ENCODE assay signal across 15 cellular contexts in the genomic region with DNA sequence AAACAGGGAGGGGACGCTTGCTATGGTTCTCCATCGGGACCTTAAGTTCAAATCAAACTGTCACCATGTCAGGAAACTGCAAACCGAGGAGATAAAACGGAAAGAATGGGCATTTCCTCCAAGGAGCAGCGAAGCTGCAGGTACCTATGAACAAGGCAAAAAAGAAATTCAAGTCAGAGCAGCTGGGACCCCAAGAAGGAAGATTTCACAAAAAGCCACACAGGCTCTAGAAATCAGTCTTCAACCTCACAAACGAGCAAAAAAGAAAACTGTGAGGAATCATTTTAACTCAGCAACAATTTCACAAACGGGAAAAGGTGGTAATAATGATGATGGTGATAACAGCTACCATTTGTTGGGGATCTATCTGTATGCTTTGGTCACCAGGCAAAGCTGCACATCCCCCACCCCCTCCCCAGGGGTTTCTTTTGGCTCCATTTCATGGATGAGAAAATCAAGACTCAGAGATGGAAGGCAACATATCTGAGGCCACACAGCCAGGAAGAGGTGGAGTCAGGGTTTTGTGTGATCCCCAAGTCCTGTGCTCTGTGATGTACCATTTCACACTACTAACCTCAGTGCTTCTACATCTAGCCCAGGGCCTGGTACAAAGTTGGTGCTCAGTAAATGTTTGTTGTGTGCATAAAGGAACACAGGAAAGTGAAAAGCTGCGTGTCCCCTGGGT.
DNase-seq lines count a peak whose midpoint lies in the region; ATAC-seq, FAIRE-seq and TF ChIP-seq lines count a peak whose summit lies in the region.
"Had no signal": no experiment of that assay in that cellular context is flagged by ENCODE, and none has a peak within 500 bp of the region (broad histone marks: within the 10 kb centered on the region; RNA-seq: fewer than 3 reads in every experiment).

No MANE protein-coding gene starts in this region.

- peaks cover 18% of the 10 kb centered on the region for H3K36me3 Mint-ChIP-seq in CD4-positive, CD25-positive, alpha-beta regulatory T cell
- no peaks in the 10 kb centered on the region for H3K36me3 Mint-ChIP-seq in neural crest cell (ENCODE audit: low read depth)

- peak overlapping the region; percentile 0 to 81 (median 9) for H3K27ac Mint-ChIP-seq in CD4-positive, CD25-positive, alpha-beta regulatory T cell
- H3K27ac Mint-ChIP-seq in neural crest cell (ENCODE audit: unreplicated experiment) = no peak overlapping the region

- no peaks in the 10 kb centered on the region for H3K27me3 Mint-ChIP-seq in CD4-positive, CD25-positive, alpha-beta regulatory T cell
- peaks cover 3% of the 10 kb centered on the region for H3K27me3 Mint-ChIP-seq in neural crest cell (ENCODE audit: low read depth)
- H3K27me3 Mint-ChIP-seq: activated B cell treated with CpG ODN at 0.5 μM for 24 hours had no signal

- H3K36me3 ChIP-seq in CD4-positive, CD25-positive, alpha-beta regulatory T cell (ENCODE audit: control insufficient read depth, insufficient read depth, low read length) = peaks cover 25% of the 10 kb centered on the region
- H3K36me3 ChIP-seq in ascending aorta = no peaks in the 10 kb centered on the region
- H3K36me3 ChIP-seq: stomach had no signal

- H3K4me1 ChIP-seq in CD4-positive, CD25-positive, alpha-beta regulatory T cell (ENCODE audit: control insufficient read depth, insufficient read depth, low read length, poor library complexity, severe bottlenecking) = peaks cover 60% of the 10 kb centered on the region
- peaks cover 51 to 79% of the 10 kb centered on the region in 2 donors for H3K4me1 ChIP-seq in ascending aorta

- ATAC-seq in CD4-positive, CD25-positive, alpha-beta regulatory T cell (ENCODE audit: low read depth in 2 of 2) = no peak

- peak; percentile 47 for FAIRE-seq in GM19239 (lab: Jason Lieb, UNC)
- FAIRE-seq: frontal cortex had no signal

- H3K27me3 ChIP-seq in CD4-positive, CD25-positive, alpha-beta regulatory T cell (ENCODE audit: control insufficient read depth, insufficient read depth, low read length) = no peaks in the 10 kb centered on the region
- no peaks in the 10 kb centered on the region for H3K27me3 ChIP-seq in ascending aorta
- H3K27me3 ChIP-seq: stomach had no signal

- peak in 1 of 3 donors; percentile 46 for DNase-seq in CD4-positive, CD25-positive, alpha-beta regulatory T cell
- DNase-seq in GM19239 (ENCODE audit: insufficient read length, low spot score) (no peak), ascending aorta (ENCODE audit: low spot score in 2 of 2) (no peak), neural crest cell (ENCODE audit: low read depth, low spot score) (no peak), HuH-7.5 (ENCODE audit: low spot score) (no peak), coronary artery (ENCODE audit: low spot score) (no peak), HUDEP-2 (lab: John Stamatoyannopoulos, UW; ENCODE audit: unreplicated experiment in 76 of 76) (no peak)
- DNase-seq: activated B cell treated with CpG ODN at 0.5 μM for 24 hours; COR-L47; effector CD4-positive, alpha-beta T cell; NK-92 treated with Interleukin-12 subunit alpha and Interleukin-12 subunit beta, amount 100 ng/mL, for 24 hours; occipital lobe; SK-N-SH; stomach had no signal

- peaks cover 15 to 93% (median 77%) of the 10 kb centered on the region in 4 donors for H3K4me1 Mint-ChIP-seq in CD4-positive, CD25-positive, alpha-beta regulatory T cell
- H3K4me1 Mint-ChIP-seq in neural crest cell = peaks cover 61% of the 10 kb centered on the region

- peak overlapping the region; percentile 3 for H3K4me3 ChIP-seq in CD4-positive, CD25-positive, alpha-beta regulatory T cell (ENCODE audit: low read depth, low read length)
- no peak overlapping the region for H3K4me3 ChIP-seq in ascending aorta
- no peak overlapping the region for H3K4me3 ChIP-seq in coronary artery
- H3K4me3 ChIP-seq: stomach had no signal

- peaks cover 0 to 1% (median 0%) of the 10 kb centered on the region in 7 donors for H3K9me3 Mint-ChIP-seq in CD4-positive, CD25-positive, alpha-beta regulatory T cell
- H3K9me3 Mint-ChIP-seq in neural crest cell = no peaks in the 10 kb centered on the region
- H3K9me3 Mint-ChIP-seq: activated B cell treated with CpG ODN at 0.5 μM for 24 hours had no signal

- TF ChIP-seq CTCF in ascending aorta (IDR thresholded peaks at IDR 0.05) (no peak), neural crest cell (conservative IDR thresholded peaks at IDR 0.05) (no peak), coronary artery (IDR thresholded peaks at IDR 0.05) (no peak)

- H3K27ac ChIP-seq in CD4-positive, CD25-positive, alpha-beta regulatory T cell (ENCODE audit: insufficient read depth, low read length, poor library complexity, severe bottlenecking) = no peak overlapping the region
- H3K27ac ChIP-seq in ascending aorta (peak overlapping the region; percentile 89 to 92), coronary artery (peak overlapping the region in 1 of 2 donors; percentile 96)

- H3K9me3 ChIP-seq in CD4-positive, CD25-positive, alpha-beta regulatory T cell (ENCODE audit: control insufficient read depth in 2 of 2, low read length in 2 of 2) = no peaks in the 10 kb centered on the region
- no peaks in the 10 kb centered on the region for H3K9me3 ChIP-seq in ascending aorta
- H3K9me3 ChIP-seq: SK-N-SH, stomach had no signal

- peak overlapping the region; percentile 27 to 83 (median 56) for H3K4me3 Mint-ChIP-seq in CD4-positive, CD25-positive, alpha-beta regulatory T cell
- peak overlapping the region; percentile 7 for H3K4me3 Mint-ChIP-seq in neural crest cell
- H3K4me3 Mint-ChIP-seq: activated B cell treated with CpG ODN at 0.5 μM for 24 hours had no signal

- intact Hi-C loops in ascending aorta (cut with DNase I) = no loop called here
